ENCODE assay signal across 9 cellular contexts in genomic region chr17:75181110-75181509, GRCh38. TPM values are rescaled to one million over a fixed set of nuclear protein-coding genes. Genes with fewer than 3 reads are reported as not detected.
DNase-seq lines count a peak whose midpoint lies in the region; ATAC-seq and TF ChIP-seq lines count a peak whose summit lies in the region.
"Had no signal": no experiment of that assay in that cellular context is flagged by ENCODE, and none has a peak within 500 bp of the region (broad histone marks: within the 10 kb centered on the region; RNA-seq: fewer than 3 reads in every experiment).

No MANE protein-coding gene starts in this region.

- in situ Hi-C loops in mammary epithelial cell (cut with MboI; ENCODE audit: low sequenced_read_pairs in 2 of 2), result no loop called here

- peak overlapping the region; percentile 93 to 94 for H3K27ac ChIP-seq in right atrium auricular region
- peak overlapping the region; percentile 83 for H3K27ac ChIP-seq in mammary epithelial cell (ENCODE audit: insufficient read depth, low read depth, low read length)
- peak overlapping the region; percentile 95 to 97 for H3K27ac ChIP-seq in mucosa of rectum (ENCODE audit: low read depth in 2 of 2, low read length in 2 of 2)

- H3K9ac ChIP-seq in mammary epithelial cell (ENCODE audit: insufficient read depth, low read length), result peak overlapping the region; percentile 82
- peak overlapping the region; percentile 64 to 95 for H3K9ac ChIP-seq in mucosa of rectum (ENCODE audit: low read depth in 1 of 2, low read length in 2 of 2)

- BruUV-seq in mammary epithelial cell (replicated peaks; lab: Mats Ljungman, UMichigan), result no TSS peak

- H3K36me3 ChIP-seq in right atrium auricular region (peaks cover 19% of the 10 kb centered on the region), mammary epithelial cell (ENCODE audit: insufficient read depth, low read length) (peaks cover 8% of the 10 kb centered on the region), mucosa of rectum (ENCODE audit: control insufficient read depth in 2 of 2, insufficient read depth in 2 of 2, low read length in 2 of 2) (peaks cover 0 to 17% of the 10 kb centered on the region in 2 donors)

- peak overlapping the region; percentile 97 for H3K4me2 ChIP-seq in mammary epithelial cell (ENCODE audit: insufficient read depth, low read depth, low read length)

- peaks cover 65% of the 10 kb centered on the region for H3K79me2 ChIP-seq in mammary epithelial cell (ENCODE audit: insufficient read depth, low read length)

- no peaks in the 10 kb centered on the region for H3K9me3 ChIP-seq in right atrium auricular region
- no peaks in the 10 kb centered on the region for H3K9me3 ChIP-seq in mammary epithelial cell (replicated peaks; ENCODE audit: insufficient read depth, low read length)
- H3K9me3 ChIP-seq in mucosa of rectum (ENCODE audit: control insufficient read depth in 2 of 2, low read length in 2 of 2), result no peaks in the 10 kb centered on the region

- ATAC-seq in left ventricle myocardium superior, result no peak
- no peak for ATAC-seq in GM19467 (IDR thresholded peaks at IDR 0.05; ENCODE audit: unreplicated experiment)

- intact Hi-C loops in left ventricle myocardium superior (cut with micrococcal nuclease), result no loop called here
- intact Hi-C loops in mammary epithelial cell (cut with micrococcal nuclease), result loop anchor here (5.0 kb wide), 1 partner anchor 134 kb away; the partner anchor contains the start of genes ATP5PD and KCTD2

- H3K27me3 ChIP-seq in right atrium auricular region (no peaks in the 10 kb centered on the region), mammary epithelial cell (ENCODE audit: insufficient read depth, low read length) (no peaks in the 10 kb centered on the region), mucosa of rectum (ENCODE audit: control insufficient read depth in 2 of 2, insufficient read depth in 2 of 2, low read length in 2 of 2) (no peaks in the 10 kb centered on the region)

- dilution Hi-C loops in mammary epithelial cell (cut with HindIII; ENCODE audit: low sequenced_read_pairs), result loop anchor here (5.0 kb wide), 1 partner anchor 69 kb away; no protein-coding TSS in a partner anchor

- peaks cover 3% of the 10 kb centered on the region for H4K20me1 ChIP-seq in mammary epithelial cell (ENCODE audit: insufficient read depth, low read length)

- H3K4me3 ChIP-seq in right atrium auricular region (peak overlapping the region; percentile 90 to 98), mammary epithelial cell (replicated peaks in 1 of 3; ENCODE audit: insufficient read depth in 1 of 3, low read depth in 2 of 3, low read length in 3 of 3) (peak overlapping the region; percentile 59 to 97 (median 76)), mucosa of rectum (ENCODE audit: low read length in 2 of 2) (peak overlapping the region; percentile 86 to 93)

- CTCF ChIA-PET in mammary epithelial cell (lab: Charles Lee; ENCODE audit: low non-redundant PET), result interaction anchor here (0.6 kb wide), 1 partner anchor 67 kb away, joined by 5 read pairs; no protein-coding TSS in a partner anchor

- 19% methylated on average over 8 of the region's 8 CpGs for WGBS in mammary epithelial cell (ENCODE audit: low coverage, missing lambda C conversion rate)

- DNase-seq in right atrium auricular region (ENCODE audit: low spot score) (no peak), left ventricle myocardium superior (no peak), mammary epithelial cell (no peak), HPDE6-E6E7 (ENCODE audit: extremely low spot score) (no peak), NCI-H526 (lab: John Stamatoyannopoulos, UW) (no peak), NCI-H748 (lab: John Stamatoyannopoulos, UW; ENCODE audit: unreplicated experiment) (no peak)
- DNase-seq: GF-D8 had no signal

- no peak overlapping the region for H2AFZ ChIP-seq in mammary epithelial cell (ENCODE audit: low read depth, low read length)

- H3K4me1 ChIP-seq in right atrium auricular region, result peaks cover 0 to 29% of the 10 kb centered on the region in 2 donors
- peaks cover 10% of the 10 kb centered on the region for H3K4me1 ChIP-seq in mammary epithelial cell (ENCODE audit: insufficient read depth, low read length)
- peaks cover 6 to 9% of the 10 kb centered on the region in 2 donors for H3K4me1 ChIP-seq in mucosa of rectum (ENCODE audit: control insufficient read depth in 2 of 2, insufficient read depth in 2 of 2, low read length in 2 of 2)

- TF ChIP-seq CTCF in right atrium auricular region (IDR thresholded peaks at IDR 0.05) (no peak), mammary epithelial cell (conservative IDR thresholded peaks at IDR 0.05 in 1 of 2, IDR thresholded peaks at IDR 0.05 in 1 of 2; ENCODE audit: extremely low read depth in 1 of 2, insufficient read depth in 1 of 2, low read depth in 1 of 2, low read length in 2 of 2) (no peak)

RNA-seq across cellular contexts. Expression of gene SUMO2, which starts 1.6 kb away (rescaled TPM):
- total RNA-seq in right atrium auricular region, result 10 to 100 TPM; 45.7 to 58.1 TPM
- total RNA-seq in left ventricle myocardium superior, result 221 TPM
- 100 to 1,000 TPM in 1 of 2 donors, 10 to 100 TPM in 1; 49.7 to 279 TPM for total RNA-seq in mammary epithelial cell
- 71.8 TPM for polyA plus RNA-seq in mammary epithelial cell
- polyA minus RNA-seq in mammary epithelial cell, result 141 TPM

RNA-seq across cellular contexts. Expression of gene NUP85, which starts 24.4 kb away (rescaled TPM):
- total RNA-seq in right atrium auricular region (10 to 100 TPM; 10.3 to 14.3 TPM), left ventricle myocardium superior (28.0 TPM), mammary epithelial cell (10 to 100 TPM; 28.2 to 60.8 TPM)
- polyA plus RNA-seq in mammary epithelial cell, result 75.8 TPM
- 144 TPM for polyA minus RNA-seq in mammary epithelial cell

RNA-seq across cellular contexts. Expression of gene JPT1, which starts 26.8 kb away (rescaled TPM):
- total RNA-seq in right atrium auricular region (10 to 100 TPM; 15.1 to 15.8 TPM), left ventricle myocardium superior (14.0 TPM), mammary epithelial cell (100 to 1,000 TPM; 107 to 223 TPM)
- 280 TPM for polyA plus RNA-seq in mammary epithelial cell
- 110 TPM for polyA minus RNA-seq in mammary epithelial cell

RNA-seq across cellular contexts. Expression of gene NT5C, which starts 49.6 kb away (rescaled TPM):
- total RNA-seq in right atrium auricular region (10 to 100 TPM; 41.4 to 77.5 TPM), left ventricle myocardium superior (25.5 TPM), mammary epithelial cell (10 to 100 TPM; 45.7 to 65.7 TPM)
- polyA plus RNA-seq in mammary epithelial cell, result 37.9 TPM
- polyA minus RNA-seq in mammary epithelial cell, result 27.5 TPM
